ENCODE assay signal across 8 cellular contexts in the genomic region with DNA sequence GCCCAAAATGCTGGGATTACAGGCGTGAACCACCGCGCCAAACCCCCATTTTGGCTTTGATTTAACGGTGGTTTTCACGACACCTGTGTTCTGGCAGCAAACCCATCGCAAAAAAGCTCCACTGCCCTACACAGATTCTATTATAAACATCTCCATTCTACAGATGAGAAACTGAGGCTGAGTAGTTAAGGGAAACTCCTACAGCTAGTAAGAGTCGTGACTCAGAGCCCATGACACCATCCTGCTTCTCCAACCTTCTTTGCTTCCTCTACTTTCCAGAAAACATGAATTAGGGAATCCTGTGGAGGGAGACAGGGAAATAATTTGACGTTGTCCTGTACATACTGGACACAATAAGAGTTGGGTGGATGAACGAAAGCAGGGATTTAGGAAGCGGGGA. TPM values are rescaled to one million over a fixed set of nuclear protein-coding genes. Genes with fewer than 3 reads are reported as not detected.
DNase-seq lines count a peak whose midpoint lies in the region; ATAC-seq and TF ChIP-seq lines count a peak whose summit lies in the region.

No MANE protein-coding gene starts in this region.

- POLR2A ChIA-PET in MCF 10A (lab: Yijun Ruan, JAX) = interaction anchor here (0.8 to 3.7 kb wide), 15 partner anchors 8 to 590 kb away, joined by 3 to 28 read pairs (median 3); a partner anchor contains a TSS

- H3K27me3 Mint-ChIP-seq in MCF 10A (ENCODE audit: insufficient read depth, unreplicated experiment) = no peaks in the 10 kb centered on the region

- intact Hi-C loops in MCF 10A (cut with micrococcal nuclease) = loop anchor here (5.0 kb wide), 2 partner anchors 55 to 110 kb away; a partner anchor contains a TSS

- H3K4me3 Mint-ChIP-seq in MCF 10A (ENCODE audit: unreplicated experiment) = peak overlapping the region; percentile 75

- no TSS peak for BruUV-seq in MCF 10A (replicated peaks; lab: Mats Ljungman, UMichigan)

- peaks cover 12% of the 10 kb centered on the region for H3K4me1 Mint-ChIP-seq in MCF 10A (ENCODE audit: insufficient read depth, unreplicated experiment)

- CTCF ChIA-PET in MCF 10A (lab: Yijun Ruan, JAX) = interaction anchor here (0.8 to 5.9 kb wide), 7 partner anchors 12 to 179 kb away, joined by 3 to 64 read pairs (median 3); a partner anchor contains a TSS

- 0 out of 2 replicates have a peak, but pooled peaks cover 6% of the 10 kb centered on the region for H3K36me3 ChIP-seq in HUES48 (ENCODE audit: control insufficient read depth, insufficient read depth, low read length)
- H3K36me3 ChIP-seq in mucosa of rectum (ENCODE audit: control insufficient read depth in 2 of 2, insufficient read depth in 2 of 2, low read length in 2 of 2) = peaks cover under 1 to 4% of the 10 kb centered on the region in 2 donors

- H3K9ac ChIP-seq in HUES48 (ENCODE audit: low read depth, low read length) = no peak overlapping the region
- H3K9ac ChIP-seq in mucosa of rectum (ENCODE audit: low read depth in 1 of 2, low read length in 2 of 2) = peak overlapping the region; percentile 10 to 72

- peaks cover 5% of the 10 kb centered on the region for H3K36me3 Mint-ChIP-seq in MCF 10A (ENCODE audit: insufficient read depth, unreplicated experiment)

- H3K9me3 Mint-ChIP-seq in MCF 10A (ENCODE audit: unreplicated experiment) = no peaks in the 10 kb centered on the region

- ATAC-seq in GM18511 (IDR thresholded peaks at IDR 0.05; ENCODE audit: unreplicated experiment) = no peak

- TF ChIP-seq CTCF in 22Rv1 (IDR thresholded peaks at IDR 0.05) (no peak), MCF 10A (IDR thresholded peaks at IDR 0.05; ENCODE audit: unreplicated experiment) (no peak)

- H3K27ac Mint-ChIP-seq in MCF 10A (ENCODE audit: low read depth, unreplicated experiment) = peak overlapping the region; percentile 30

- DNase-seq in MCF 10A (ENCODE audit: unreplicated experiment) = no peak
- DNase-seq in NCI-H1105 (lab: John Stamatoyannopoulos, UW) = no peak
- DNase-seq in SKM-1 (lab: John Stamatoyannopoulos, UW; ENCODE audit: unreplicated experiment) = no peak
- no peak for DNase-seq in NCI-H774 (lab: John Stamatoyannopoulos, UW)

- H3K9me3 ChIP-seq in HUES48 (ENCODE audit: control insufficient read depth, insufficient read depth, low read length) = no peaks in the 10 kb centered on the region
- no peaks in the 10 kb centered on the region for H3K9me3 ChIP-seq in mucosa of rectum (ENCODE audit: control insufficient read depth in 2 of 2, low read length in 2 of 2)

- peaks cover 8% of the 10 kb centered on the region; the same call in 1 of the 2 replicates for H3K4me1 ChIP-seq in HUES48 (ENCODE audit: control insufficient read depth, insufficient read depth, low read length)
- peaks cover 9 to 21% of the 10 kb centered on the region in 2 donors for H3K4me1 ChIP-seq in mucosa of rectum (ENCODE audit: control insufficient read depth in 2 of 2, insufficient read depth in 2 of 2, low read length in 2 of 2)

- H3K27me3 ChIP-seq in HUES48 (ENCODE audit: control insufficient read depth, insufficient read depth, low read length) (no peaks in the 10 kb centered on the region), mucosa of rectum (ENCODE audit: control insufficient read depth in 2 of 2, insufficient read depth in 2 of 2, low read length in 2 of 2) (no peaks in the 10 kb centered on the region)

- H3K4me3 ChIP-seq in HUES48 (ENCODE audit: low read depth, low read length) = peak overlapping the region; percentile 73
- H3K4me3 ChIP-seq in mucosa of rectum (ENCODE audit: low read length in 2 of 2) = peak overlapping the region; percentile 85 to 86

- H3K27ac ChIP-seq in 22Rv1 = peak overlapping the region; percentile 83
- no peak overlapping the region for H3K27ac ChIP-seq in HUES48 (ENCODE audit: low read depth, low read length)
- H3K27ac ChIP-seq in mucosa of rectum (ENCODE audit: low read depth in 2 of 2, low read length in 2 of 2) = peak overlapping the region; percentile 92 to 95

RNA-seq across cellular contexts. Expression of a gene that starts 0.4 kb away (rescaled TPM):
- 18.0 and 21.0 TPM in 2 replicates for total RNA-seq in MCF 10A (2022)

RNA-seq across cellular contexts. Expression of a gene that starts 12.8 kb away (rescaled TPM):
- 96.8 and 113 TPM in 2 replicates for total RNA-seq in MCF 10A (2022)

RNA-seq across cellular contexts. Expression of a gene that starts 14.2 kb away (rescaled TPM):
- 10.3 and 14.0 TPM in 2 replicates for total RNA-seq in MCF 10A (2022)

RNA-seq across cellular contexts. Expression of a gene that starts 30.0 kb away (rescaled TPM):
- 1.3 and 1.6 TPM in 2 replicates for total RNA-seq in MCF 10A (2022)

RNA-seq across cellular contexts. Expression of a gene that starts 31.5 kb away (rescaled TPM):
- total RNA-seq in MCF 10A (2022) = not detected in 2 replicates
